8 cellular contexts compared by ENCODE assay signal in genomic region chr3:43998374-43998840, GRCh38.
DNase-seq lines count a peak whose midpoint lies in the region; TF ChIP-seq lines count a peak whose summit lies in the region.

No MANE protein-coding gene starts in this region.

- peaks cover 3% of the 10 kb centered on the region for H3K27me3 ChIP-seq in kidney epithelial cell (ENCODE audit: control insufficient read depth, insufficient read depth, low read length)

- CTCF ChIA-PET in activated naive CD4-positive, alpha-beta T cell treated with anti-CD3 and anti-CD28 coated beads for 36 hours (lab: Charles Lee): no interaction called here

- H3K27ac Mint-ChIP-seq in activated naive CD4-positive, alpha-beta T cell treated with anti-CD3 and anti-CD28 coated beads for 36 hours: no peak overlapping the region
- no peak overlapping the region for H3K27ac Mint-ChIP-seq in activated T-helper 1 cell treated with anti-CD3 and anti-CD28 coated beads, Interleukin-12 subunit alpha, Interleukin-12 subunit beta, Interleukin-2, Interleukin-4 antibody, amounts not matched to agents 30 ng/mL and 10 ng/mL and 1 ng/mL, durations not matched to agents 14 hours and 24 hours and 36 hours
- peak overlapping the region; percentile 34 for H3K27ac Mint-ChIP-seq in type B pancreatic cell

- peaks cover 73% of the 10 kb centered on the region for H3K27me3 Mint-ChIP-seq in activated naive CD4-positive, alpha-beta T cell treated with anti-CD3 and anti-CD28 coated beads for 36 hours (ENCODE audit: low read depth)
- H3K27me3 Mint-ChIP-seq in activated T-helper 1 cell treated with anti-CD3 and anti-CD28 coated beads, Interleukin-12 subunit alpha, Interleukin-12 subunit beta, Interleukin-2, Interleukin-4 antibody, amounts not matched to agents 30 ng/mL and 10 ng/mL and 1 ng/mL, durations not matched to agents 14 hours and 24 hours and 36 hours (ENCODE audit: insufficient read depth): peaks cover 81% of the 10 kb centered on the region
- H3K27me3 Mint-ChIP-seq in type B pancreatic cell: peaks cover 94% of the 10 kb centered on the region

- peak overlapping the region; percentile 86 for H3K4me3 ChIP-seq in kidney epithelial cell (ENCODE audit: low read depth, low read length)

- H3K36me3 ChIP-seq in kidney epithelial cell (ENCODE audit: control insufficient read depth, insufficient read depth, low read length): no peaks in the 10 kb centered on the region

- H3K4me3 Mint-ChIP-seq in activated naive CD4-positive, alpha-beta T cell treated with anti-CD3 and anti-CD28 coated beads for 36 hours: peak overlapping the region; percentile 68
- peak overlapping the region; percentile 15 for H3K4me3 Mint-ChIP-seq in activated T-helper 1 cell treated with anti-CD3 and anti-CD28 coated beads, Interleukin-12 subunit alpha, Interleukin-12 subunit beta, Interleukin-2, Interleukin-4 antibody, amounts not matched to agents 30 ng/mL and 10 ng/mL and 1 ng/mL, durations not matched to agents 14 hours and 24 hours and 36 hours
- peak overlapping the region; percentile 86 for H3K4me3 Mint-ChIP-seq in type B pancreatic cell

- H3K36me3 Mint-ChIP-seq in activated naive CD4-positive, alpha-beta T cell treated with anti-CD3 and anti-CD28 coated beads for 36 hours (ENCODE audit: low read depth): no peaks in the 10 kb centered on the region
- peaks cover 5% of the 10 kb centered on the region for H3K36me3 Mint-ChIP-seq in activated T-helper 1 cell treated with anti-CD3 and anti-CD28 coated beads, Interleukin-12 subunit alpha, Interleukin-12 subunit beta, Interleukin-2, Interleukin-4 antibody, amounts not matched to agents 30 ng/mL and 10 ng/mL and 1 ng/mL, durations not matched to agents 14 hours and 24 hours and 36 hours (ENCODE audit: low read depth)
- no peaks in the 10 kb centered on the region for H3K36me3 Mint-ChIP-seq in type B pancreatic cell

- TF ChIP-seq CTCF in kidney epithelial cell (IDR thresholded peaks at IDR 0.05; ENCODE audit: insufficient read depth, low read length, poor library complexity, severe bottlenecking) (no peak), type B pancreatic cell (conservative IDR thresholded peaks at IDR 0.05) (no peak)

- intact Hi-C loops in activated naive CD4-positive, alpha-beta T cell treated with anti-CD3 and anti-CD28 coated beads for 36 hours (cut with micrococcal nuclease): no loop called here
- intact Hi-C loops in activated T-helper 1 cell treated with anti-CD3 and anti-CD28 coated beads, Interleukin-12 subunit alpha, Interleukin-12 subunit beta, Interleukin-2, Interleukin-4 antibody, amounts not matched to agents 30 ng/mL and 10 ng/mL and 1 ng/mL, durations not matched to agents 14 hours and 24 hours and 36 hours (cut with micrococcal nuclease): loop anchor here (5.0 to 10.0 kb wide), 3 partner anchors 199 to 454 kb away; partner anchors contain the start of gene ABHD5

- no peak for DNase-seq in activated naive CD4-positive, alpha-beta T cell treated with anti-CD3 and anti-CD28 coated beads for 36 hours
- DNase-seq in activated naive CD4-positive, alpha-beta T cell treated with anti-CD3 and anti-CD28 coated beads, Interleukin-2, amount 50 U/mL, for 16 hours: no peak
- DNase-seq in activated T-helper 1 cell treated with anti-CD3 and anti-CD28 coated beads, Interleukin-12 subunit alpha, Interleukin-12 subunit beta, Interleukin-2, Interleukin-4 antibody, amounts not matched to agents 30 ng/mL and 10 ng/mL and 1 ng/mL, durations not matched to agents 14 hours and 24 hours and 36 hours (ENCODE audit: low spot score): no peak
- no peak for DNase-seq in kidney epithelial cell (ENCODE audit: low read depth)
- no peak for DNase-seq in type B pancreatic cell (ENCODE audit: extremely low spot score, unreplicated experiment)
- DNase-seq in NCI-H187 treated with DMSO at 0.1 percent for 48 hours (lab: John Stamatoyannopoulos, UW): no peak
- DNase-seq in activated gamma-delta T cell (lab: John Stamatoyannopoulos, UW): no peak
- no peak for DNase-seq in stimulated activated CD4-positive, alpha-beta T cell treated with anti-CD3 and anti-CD28 coated beads, Interleukin-12 subunit alpha, Interleukin-12 subunit beta, amount 100 ng/mL, for 4 hours

- H3K9me3 Mint-ChIP-seq in activated naive CD4-positive, alpha-beta T cell treated with anti-CD3 and anti-CD28 coated beads for 36 hours: no peaks in the 10 kb centered on the region
- no peaks in the 10 kb centered on the region for H3K9me3 Mint-ChIP-seq in activated T-helper 1 cell treated with anti-CD3 and anti-CD28 coated beads, Interleukin-12 subunit alpha, Interleukin-12 subunit beta, Interleukin-2, Interleukin-4 antibody, amounts not matched to agents 30 ng/mL and 10 ng/mL and 1 ng/mL, durations not matched to agents 14 hours and 24 hours and 36 hours
- H3K9me3 Mint-ChIP-seq in type B pancreatic cell: no peaks in the 10 kb centered on the region

- H3K4me1 Mint-ChIP-seq in activated naive CD4-positive, alpha-beta T cell treated with anti-CD3 and anti-CD28 coated beads for 36 hours (ENCODE audit: low read depth): peaks cover 38% of the 10 kb centered on the region
- H3K4me1 Mint-ChIP-seq in activated T-helper 1 cell treated with anti-CD3 and anti-CD28 coated beads, Interleukin-12 subunit alpha, Interleukin-12 subunit beta, Interleukin-2, Interleukin-4 antibody, amounts not matched to agents 30 ng/mL and 10 ng/mL and 1 ng/mL, durations not matched to agents 14 hours and 24 hours and 36 hours (ENCODE audit: low read depth): peaks cover 35% of the 10 kb centered on the region
- H3K4me1 Mint-ChIP-seq in type B pancreatic cell (ENCODE audit: unreplicated experiment): peaks cover 32% of the 10 kb centered on the region

Comparison
In these comparisons a context has a peak if more than half of its experiments do, and no peak if none do; other contexts are left out.
1. H3K4me3 Mint-ChIP-seq: peak in every context shown above with its lines; median percentile 86 in type B pancreatic cell; 68 in activated naive CD4-positive, alpha-beta T cell treated with anti-CD3 and anti-CD28 coated beads for 36 hours; 15 in activated T-helper 1 cell treated with anti-CD3 and anti-CD28 coated beads, Interleukin-12 subunit alpha, Interleukin-12 subunit beta, Interleukin-2, Interleukin-4 antibody, amounts not matched to agents 30 ng/mL and 10 ng/mL and 1 ng/mL, durations not matched to agents 14 hours and 24 hours and 36 hours.